ENCODE assay signal across 9 cellular contexts in genomic region chr9:133995012-133995896, GRCh38. TPM values are rescaled to one million over a fixed set of nuclear protein-coding genes. Genes with fewer than 3 reads are reported as not detected.
DNase-seq lines count a peak whose midpoint lies in the region; ATAC-seq lines count a peak whose summit lies in the region.
"Had no signal": no experiment of that assay in that cellular context is flagged by ENCODE, and none has a peak within 500 bp of the region (broad histone marks: within the 10 kb centered on the region; RNA-seq: fewer than 3 reads in every experiment).

No MANE protein-coding gene starts in this region.

- H3F3A ChIP-seq in GM23248 (ENCODE audit: insufficient read depth): no peaks in the 10 kb centered on the region

- peaks cover 8% of the 10 kb centered on the region for H3K79me2 ChIP-seq in GM23248 (ENCODE audit: insufficient read depth)

- no peak overlapping the region for H3K4me2 ChIP-seq in GM23248 (ENCODE audit: unreplicated experiment)
- H3K4me2 ChIP-seq: PC-9 had no signal

- no peaks in the 10 kb centered on the region for H3K27me3 ChIP-seq in GM23248 (replicated peaks; ENCODE audit: insufficient read depth)

- no peak overlapping the region for H3K4me3 ChIP-seq in GM23248
- H3K4me3 ChIP-seq: PC-9 had no signal

- H3K27ac ChIP-seq in GM23248: no peak overlapping the region
- H3K27ac ChIP-seq: PC-9 had no signal

- H3K4me1 ChIP-seq in GM23248 (ENCODE audit: insufficient read depth): peaks cover 7% of the 10 kb centered on the region; the same call in 1 of the 2 replicates

- H3K9me2 ChIP-seq in GM23248 (ENCODE audit: insufficient read depth): no peaks in the 10 kb centered on the region

- 57 to 62% methylated on average over 16 to 17 of the region's 17 CpGs for WGBS in GM23248 (ENCODE audit: low coverage in 1 of 2, low lambda C conversion rate in 2 of 2, missing lambda C conversion rate in 2 of 2), 2 experiments

- H3K36me3 ChIP-seq in GM23248 (ENCODE audit: low read depth): no peaks in the 10 kb centered on the region

- no peak overlapping the region for H3K9ac ChIP-seq in GM23248

- in situ Hi-C loops in GM23248 (cut with MboI): no loop called here
- in situ Hi-C loops in SK-MEL-5 (cut with HindIII; ENCODE audit: low pct_unique_long_range_greater_than_20kb, low sequenced_read_pairs): no loop called here

- H4K20me1 ChIP-seq in GM23248 (ENCODE audit: insufficient read depth): no peaks in the 10 kb centered on the region

- DNase-seq in NCI-H2029 (lab: John Stamatoyannopoulos, UW) (peak; percentile 44), NCI-H2029 treated with DMSO at 0.1 percent for 48 hours (lab: John Stamatoyannopoulos, UW) (no peak), GM23248 (peak; percentile 29), SK-MEL-5 (ENCODE audit: low read depth, low spot score) (peak; percentile 48), myocyte (ENCODE audit: low read depth) (peak; percentile 71), superior temporal gyrus (ENCODE audit: extremely low spot score) (no peak), UCSD-AML1 (lab: John Stamatoyannopoulos, UW; ENCODE audit: unreplicated experiment) (no peak)

- no peak overlapping the region for H2AFZ ChIP-seq in GM23248
- H2AFZ ChIP-seq: PC-9 had no signal

- ATAC-seq in GM18870 (IDR thresholded peaks at IDR 0.05; ENCODE audit: unreplicated experiment): no peak

- H3K9me3 ChIP-seq in GM23248 (ENCODE audit: low read depth): no peaks in the 10 kb centered on the region

RNA-seq across cellular contexts. Expression of gene VAV2, which starts 3.1 kb away (rescaled TPM):
- total RNA-seq in GM23248 (2014; rRNA removed; shearing (Covaris generic)): 8.3 and 9.0 TPM in 2 replicates
- polyA plus RNA-seq in GM23248 (2016; fragmentation: Nextera tagmentation; extraction: Ambion mirVana): 6.7 and 7.3 TPM in 2 replicates
- 4.2 and 4.4 TPM in 2 replicates for total RNA-seq in SK-MEL-5 (2014; rRNA removed; shearing (Covaris generic))
- polyA plus RNA-seq in SK-MEL-5 (2015; cell fraction: cytosol; rRNA removed): 11.5 and 14.8 TPM in 2 replicates
- 11.6 and 15.9 TPM in 2 replicates for polyA plus RNA-seq in SK-MEL-5 (2015; cell fraction: nucleus; rRNA removed)
- 7.5 and 10.4 TPM in 2 replicates for total RNA-seq in myocyte
- polyA plus RNA-seq in myocyte (2012): 20.6 TPM

RNA-seq across cellular contexts. Expression of gene BRD3OS, which starts 30.0 kb away (rescaled TPM):
- total RNA-seq in GM23248 (2014; rRNA removed; shearing (Covaris generic)): 25.9 and 36.3 TPM in 2 replicates
- 32.1 and 36.6 TPM in 2 replicates for polyA plus RNA-seq in GM23248 (2016; fragmentation: Nextera tagmentation; extraction: Ambion mirVana)
- 10.1 and 18.3 TPM in 2 replicates for total RNA-seq in SK-MEL-5 (2014; rRNA removed; shearing (Covaris generic))
- 25.9 and 28.0 TPM in 2 replicates for polyA plus RNA-seq in SK-MEL-5 (2015; cell fraction: cytosol; rRNA removed)
- 11.1 and 15.9 TPM in 2 replicates for polyA plus RNA-seq in SK-MEL-5 (2015; cell fraction: nucleus; rRNA removed)
- total RNA-seq in myocyte: 10.5 and 13.4 TPM in 2 replicates
- polyA plus RNA-seq in myocyte (2012): 25.6 TPM

Comparison
In these comparisons a context has a peak if more than half of its experiments do, and no peak if none do; other contexts are left out.
1. DNase-seq: peak in NCI-H2029 (single experiment), GM23248 (single experiment), SK-MEL-5 (single experiment) and myocyte (single experiment); none in NCI-H2029 treated with DMSO at 0.1 percent for 48 hours (single experiment), superior temporal gyrus (single experiment) and UCSD-AML1 (single experiment).